18 cellular contexts compared by ENCODE assay signal in the genomic region with DNA sequence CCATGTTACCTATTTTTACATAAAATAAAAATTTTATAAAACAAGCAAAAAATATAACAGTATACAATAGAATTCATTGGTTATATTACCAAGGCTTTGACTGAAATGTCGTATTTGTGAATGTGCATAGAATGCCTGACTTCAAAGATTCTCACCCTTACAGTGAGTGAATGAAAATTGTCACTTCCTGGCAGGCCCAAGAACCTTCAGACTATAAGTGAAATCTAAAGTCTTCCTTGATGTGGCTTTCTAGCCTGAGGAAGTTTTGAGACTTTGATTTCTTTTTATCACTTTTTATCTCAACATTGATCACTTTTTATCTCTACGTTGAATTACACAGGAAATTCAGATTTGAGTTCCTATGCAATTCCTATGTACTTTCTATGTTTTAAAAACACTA.
DNase-seq lines count a peak whose midpoint lies in the region; ATAC-seq and TF ChIP-seq lines count a peak whose summit lies in the region.
"Had no signal": no experiment of that assay in that cellular context is flagged by ENCODE, and none has a peak within 500 bp of the region (broad histone marks: within the 10 kb centered on the region; RNA-seq: fewer than 3 reads in every experiment).

No MANE protein-coding gene starts in this region.

- H3K9me3 Mint-ChIP-seq in activated CD4-positive, alpha-beta T cell treated with anti-CD3 and anti-CD28 coated beads, Interleukin-2, amount 10 ng/mL, durations not matched to agents 7 days and 5 days, result peaks cover 7% of the 10 kb centered on the region
- H3K9me3 Mint-ChIP-seq in CD8-positive, alpha-beta T cell, result no peaks in the 10 kb centered on the region
- no peaks in the 10 kb centered on the region for H3K9me3 Mint-ChIP-seq in activated CD8-positive, alpha-beta T cell treated with anti-CD3 and anti-CD28 coated beads for 36 hours
- H3K9me3 Mint-ChIP-seq in naive thymus-derived CD4-positive, alpha-beta T cell, result peaks cover 0 to 9% (median 0%) of the 10 kb centered on the region in 11 donors

- H3K36me3 ChIP-seq in CD8-positive, alpha-beta T cell (ENCODE audit: insufficient read depth, low read length), result no peaks in the 10 kb centered on the region
- no peaks in the 10 kb centered on the region for H3K36me3 ChIP-seq in naive thymus-derived CD4-positive, alpha-beta T cell (ENCODE audit: control insufficient read depth in 2 of 3, insufficient read depth in 3 of 3, low read length in 3 of 3)
- H3K36me3 ChIP-seq in esophagus squamous epithelium, result no peaks in the 10 kb centered on the region
- H3K36me3 ChIP-seq: BLaER1 had no signal

- no peaks in the 10 kb centered on the region for H3K27me3 ChIP-seq in CD8-positive, alpha-beta T cell (ENCODE audit: insufficient read depth, low read length)
- no peaks in the 10 kb centered on the region for H3K27me3 ChIP-seq in naive thymus-derived CD4-positive, alpha-beta T cell (ENCODE audit: control insufficient read depth in 2 of 2, insufficient read depth in 2 of 2, low read length in 2 of 2)
- H3K27me3 ChIP-seq in esophagus squamous epithelium, result no peaks in the 10 kb centered on the region
- H3K27me3 ChIP-seq: BLaER1 had no signal

- ATAC-seq in CD8-positive, alpha-beta T cell, result peak; percentile 72
- peak; percentile 47 for ATAC-seq in activated CD8-positive, alpha-beta T cell treated with anti-CD3 and anti-CD28 coated beads for 36 hours
- peak; percentile 91 for ATAC-seq in naive thymus-derived CD4-positive, alpha-beta T cell
- no peak for ATAC-seq in GM19324 (IDR thresholded peaks at IDR 0.05; ENCODE audit: low FRiP score, unreplicated experiment)
- ATAC-seq: HCT116, HepG2 had no signal

- CTCF ChIA-PET in activated CD4-positive, alpha-beta T cell treated with anti-CD3 and anti-CD28 coated beads, Interleukin-2, amount 10 ng/mL, durations not matched to agents 7 days and 5 days (lab: Charles Lee), result no interaction called here
- CTCF ChIA-PET in CD8-positive, alpha-beta T cell (lab: Charles Lee), result interaction anchor here (1.0 to 3.5 kb wide), 3 partner anchors 22 to 145 kb away, joined by 3 to 17 read pairs (median 5); no protein-coding TSS in a partner anchor
- CTCF ChIA-PET in activated CD8-positive, alpha-beta T cell treated with anti-CD3 and anti-CD28 coated beads for 36 hours (lab: Charles Lee), result no interaction called here
- CTCF ChIA-PET in naive thymus-derived CD4-positive, alpha-beta T cell (lab: Charles Lee), result no interaction called here

- no peak overlapping the region for H3K4me3 ChIP-seq in CD8-positive, alpha-beta T cell (ENCODE audit: low read depth, low read length)
- H3K4me3 ChIP-seq in naive thymus-derived CD4-positive, alpha-beta T cell (ENCODE audit: low read length), result no peak overlapping the region
- no peak overlapping the region for H3K4me3 ChIP-seq in esophagus squamous epithelium
- H3K4me3 ChIP-seq: BLaER1, GM23248 had no signal

- in situ Hi-C loops in KBM-7 (cut with MboI; ENCODE audit: low pct_unique_long_range_greater_than_20kb, low sequenced_read_pairs), result no loop called here

- no peak overlapping the region for H3K4me3 Mint-ChIP-seq in activated CD4-positive, alpha-beta T cell treated with anti-CD3 and anti-CD28 coated beads, Interleukin-2, amount 10 ng/mL, durations not matched to agents 7 days and 5 days
- H3K4me3 Mint-ChIP-seq in CD8-positive, alpha-beta T cell, result no peak overlapping the region
- no peak overlapping the region for H3K4me3 Mint-ChIP-seq in activated CD8-positive, alpha-beta T cell treated with anti-CD3 and anti-CD28 coated beads for 36 hours
- H3K4me3 Mint-ChIP-seq in naive thymus-derived CD4-positive, alpha-beta T cell, result peak overlapping the region in 7 of 10 donors; percentile 32 to 67 (median 46)

- 70 to 74% methylated on average over 2 of the region's 2 CpGs for WGBS in esophagus squamous epithelium, 2 donors

- POLR2A ChIA-PET in activated CD4-positive, alpha-beta T cell treated with anti-CD3 and anti-CD28 coated beads, Interleukin-2, amount 10 ng/mL, durations not matched to agents 7 days and 5 days (lab: Charles Lee), result no interaction called here
- POLR2A ChIA-PET in CD8-positive, alpha-beta T cell (lab: Charles Lee), result no interaction called here
- POLR2A ChIA-PET in activated CD8-positive, alpha-beta T cell treated with anti-CD3 and anti-CD28 coated beads for 36 hours (lab: Charles Lee), result no interaction called here
- POLR2A ChIA-PET in naive thymus-derived CD4-positive, alpha-beta T cell (lab: Charles Lee), result interaction anchor here (0.6 kb wide), 1 partner anchor 16 kb away, joined by 4 read pairs; no protein-coding TSS in a partner anchor

- TF ChIP-seq CTCF in CD8-positive, alpha-beta T cell (IDR thresholded peaks at IDR 0.05), result no peak
- TF ChIP-seq CTCF in activated CD8-positive, alpha-beta T cell treated with anti-CD3 and anti-CD28 coated beads for 36 hours (IDR thresholded peaks at IDR 0.05), result no peak
- no peak for TF ChIP-seq CTCF in esophagus squamous epithelium (IDR thresholded peaks at IDR 0.05)

- H3K27me3 Mint-ChIP-seq in activated CD4-positive, alpha-beta T cell treated with anti-CD3 and anti-CD28 coated beads, Interleukin-2, amount 10 ng/mL, durations not matched to agents 7 days and 5 days, result peaks cover 28% of the 10 kb centered on the region
- H3K27me3 Mint-ChIP-seq in CD8-positive, alpha-beta T cell (ENCODE audit: low read depth), result peaks cover 14% of the 10 kb centered on the region
- H3K27me3 Mint-ChIP-seq in activated CD8-positive, alpha-beta T cell treated with anti-CD3 and anti-CD28 coated beads for 36 hours, result peaks cover 1% of the 10 kb centered on the region
- peaks cover 10 to 32% (median 14%) of the 10 kb centered on the region in 5 donors for H3K27me3 Mint-ChIP-seq in naive thymus-derived CD4-positive, alpha-beta T cell

- H3K9me3 ChIP-seq in CD8-positive, alpha-beta T cell (ENCODE audit: low read length), result no peaks in the 10 kb centered on the region
- H3K9me3 ChIP-seq in naive thymus-derived CD4-positive, alpha-beta T cell (ENCODE audit: control insufficient read depth in 2 of 3, low read length in 3 of 3), result no peaks in the 10 kb centered on the region
- H3K9me3 ChIP-seq in esophagus squamous epithelium, result no peaks in the 10 kb centered on the region

- intact Hi-C loops in CD8-positive, alpha-beta T cell (cut with DNase I, micrococcal nuclease), result loop anchor here in 1 of 2 experiments (5.0 kb wide), 2 partner anchors 90 to 1300 kb away; no protein-coding TSS in a partner anchor
- intact Hi-C loops in activated CD8-positive, alpha-beta T cell treated with anti-CD3 and anti-CD28 coated beads for 36 hours (cut with micrococcal nuclease), result no loop called here
- intact Hi-C loops in naive thymus-derived CD4-positive, alpha-beta T cell (cut with micrococcal nuclease), result loop anchor here (1.0 to 2.0 kb wide), 4 partner anchors 22 to 142 kb away; a partner anchor contains a TSS
- intact Hi-C loops in esophagus squamous epithelium (cut with DNase I), result no loop called here

- no peak for TF ChIP-seq POLR2A in esophagus squamous epithelium (IDR thresholded peaks at IDR 0.05)

- peak; percentile 25 for DNase-seq in activated CD4-positive, alpha-beta T cell treated with anti-CD3 and anti-CD28 coated beads, Interleukin-2, amount 10 ng/mL, durations not matched to agents 7 days and 5 days
- no peak for DNase-seq in activated CD4-positive, alpha-beta T cell treated with anti-CD3 and anti-CD28 coated beads, Interleukin-2, amount 50 U/mL, for 1 hour
- no peak for DNase-seq in CD8-positive, alpha-beta T cell
- no peak for DNase-seq in activated CD8-positive, alpha-beta T cell treated with anti-CD3 and anti-CD28 coated beads for 36 hours
- DNase-seq in naive thymus-derived CD4-positive, alpha-beta T cell, result peak in 7 of 9 donors; percentile 39 to 76 (median 68)
- DNase-seq in esophagus squamous epithelium (lab: John Stamatoyannopoulos, UW), result no peak
- DNase-seq in KBM-7, result no peak
- DNase-seq: 8988T, AML-193, COR-L47, DMS153, DMS79 treated with DMSO at 0.1 percent for 48 hours, GDM1, GM23248 had no signal

- H3K36me3 Mint-ChIP-seq in activated CD4-positive, alpha-beta T cell treated with anti-CD3 and anti-CD28 coated beads, Interleukin-2, amount 10 ng/mL, durations not matched to agents 7 days and 5 days (ENCODE audit: low read depth), result no peaks in the 10 kb centered on the region
- no peaks in the 10 kb centered on the region for H3K36me3 Mint-ChIP-seq in CD8-positive, alpha-beta T cell
- H3K36me3 Mint-ChIP-seq in activated CD8-positive, alpha-beta T cell treated with anti-CD3 and anti-CD28 coated beads for 36 hours (ENCODE audit: low read depth), result no peaks in the 10 kb centered on the region
- no peaks in the 10 kb centered on the region for H3K36me3 Mint-ChIP-seq in naive thymus-derived CD4-positive, alpha-beta T cell

- H3K4me1 Mint-ChIP-seq in activated CD4-positive, alpha-beta T cell treated with anti-CD3 and anti-CD28 coated beads, Interleukin-2, amount 10 ng/mL, durations not matched to agents 7 days and 5 days, result peaks cover 19% of the 10 kb centered on the region
- H3K4me1 Mint-ChIP-seq in CD8-positive, alpha-beta T cell (ENCODE audit: low read depth), result peaks cover 36% of the 10 kb centered on the region
- peaks cover 23% of the 10 kb centered on the region for H3K4me1 Mint-ChIP-seq in activated CD8-positive, alpha-beta T cell treated with anti-CD3 and anti-CD28 coated beads for 36 hours (ENCODE audit: low read depth)
- peaks cover 11 to 53% (median 42%) of the 10 kb centered on the region in 7 donors for H3K4me1 Mint-ChIP-seq in naive thymus-derived CD4-positive, alpha-beta T cell

- H3K27ac Mint-ChIP-seq in activated CD4-positive, alpha-beta T cell treated with anti-CD3 and anti-CD28 coated beads, Interleukin-2, amount 10 ng/mL, durations not matched to agents 7 days and 5 days, result no peak overlapping the region
- H3K27ac Mint-ChIP-seq in CD8-positive, alpha-beta T cell, result no peak overlapping the region
- no peak overlapping the region for H3K27ac Mint-ChIP-seq in activated CD8-positive, alpha-beta T cell treated with anti-CD3 and anti-CD28 coated beads for 36 hours
- no peak overlapping the region for H3K27ac Mint-ChIP-seq in naive thymus-derived CD4-positive, alpha-beta T cell

- H3K27ac ChIP-seq in CD8-positive, alpha-beta T cell (ENCODE audit: low read depth, low read length), result no peak overlapping the region
- no peak overlapping the region for H3K27ac ChIP-seq in naive thymus-derived CD4-positive, alpha-beta T cell (ENCODE audit: low read depth, low read length)
- H3K27ac ChIP-seq in esophagus squamous epithelium, result no peak overlapping the region
- H3K27ac ChIP-seq: BLaER1, GM23248 had no signal

- peaks cover 28% of the 10 kb centered on the region for H3K4me1 ChIP-seq in CD8-positive, alpha-beta T cell (ENCODE audit: insufficient read depth, low read length)
- H3K4me1 ChIP-seq in naive thymus-derived CD4-positive, alpha-beta T cell (ENCODE audit: control insufficient read depth in 2 of 2, insufficient read depth in 2 of 2, low read length in 2 of 2), result peaks cover 5 to 29% of the 10 kb centered on the region in 2 donors
- H3K4me1 ChIP-seq in esophagus squamous epithelium, result no peaks in the 10 kb centered on the region
- H3K4me1 ChIP-seq: BLaER1 had no signal

Comparison
In these comparisons a context has a peak if more than half of its experiments do, and no peak if none do; other contexts are left out.
1. DNase-seq: peak in activated CD4-positive, alpha-beta T cell treated with anti-CD3 and anti-CD28 coated beads, Interleukin-2, amount 10 ng/mL, durations not matched to agents 7 days and 5 days (single experiment) and naive thymus-derived CD4-positive, alpha-beta T cell (7 of 9); none in activated CD4-positive, alpha-beta T cell treated with anti-CD3 and anti-CD28 coated beads, Interleukin-2, amount 50 U/mL, for 1 hour (single experiment), CD8-positive, alpha-beta T cell (0 of 7), activated CD8-positive, alpha-beta T cell treated with anti-CD3 and anti-CD28 coated beads for 36 hours (single experiment), esophagus squamous epithelium (single experiment) and KBM-7 (single experiment).
2. H3K4me3 Mint-ChIP-seq: peak in naive thymus-derived CD4-positive, alpha-beta T cell (7 of 10); none in activated CD4-positive, alpha-beta T cell treated with anti-CD3 and anti-CD28 coated beads, Interleukin-2, amount 10 ng/mL, durations not matched to agents 7 days and 5 days (single experiment), CD8-positive, alpha-beta T cell (single experiment) and activated CD8-positive, alpha-beta T cell treated with anti-CD3 and anti-CD28 coated beads for 36 hours (single experiment).
3. intact Hi-C loops: an anchor here in naive thymus-derived CD4-positive, alpha-beta T cell (1.0 to 2.0 kb wide); none called in activated CD8-positive, alpha-beta T cell treated with anti-CD3 and anti-CD28 coated beads for 36 hours and esophagus squamous epithelium.